In genomic region chr6:117906905-117907599, GRCh38 we compare ENCODE assay signal across 1 cellular context.
A peak's percentile ranks its signal among the peaks of the same experiment; 100 is the strongest.
TF ChIP-seq lines count a peak whose summit lies in the region.

Gene SLC35F1 (plus strand): TSS chr6:117907264.

TF ChIP-seq in H1, 55 proteins besides CTCF, POLR2A, EP300 and RAD21:
- TF ChIP-seq SP1 (IDR thresholded peaks at IDR 0.05; ENCODE audit: low read depth, low read length) (no peak), FOSL1 (IDR thresholded peaks at IDR 0.05; ENCODE audit: insufficient read depth, low read depth, low read length) (no peak), BRCA1 (IDR thresholded peaks at IDR 0.05; ENCODE audit: low read depth, low read length) (no peak), YY1 (IDR thresholded peaks at IDR 0.05; ENCODE audit: low read depth, low read length) (peak; percentile 8; the same call in 1 of the 2 replicates), ZNF274 (IDR thresholded peaks at IDR 0.05; ENCODE audit: borderline replicate concordance, extremely low read depth, low read length) (no peak), GTF2F1 (IDR thresholded peaks at IDR 0.05; ENCODE audit: borderline replicate concordance, low read depth, low read length) (no peak), CTBP2 (IDR thresholded peaks at IDR 0.05; ENCODE audit: borderline replicate concordance, insufficient read depth, insufficient read length, low read length) (peak; percentile 38), MAX (IDR thresholded peaks at IDR 0.05) (peak; percentile 56; the same call in 1 of the 2 replicates), USF2 (IDR thresholded peaks at IDR 0.05; ENCODE audit: low read length) (no peak), JUN (IDR thresholded peaks at IDR 0.05; ENCODE audit: low read depth, low read length) (no peak), SIX5 (IDR thresholded peaks at IDR 0.05; ENCODE audit: low read depth, low read length) (no peak), ATF2 (IDR thresholded peaks at IDR 0.05; ENCODE audit: low read length) (no peak), NANOG (IDR thresholded peaks at IDR 0.05; ENCODE audit: insufficient read depth, low read depth, low read length, poor library complexity, severe bottlenecking) (no peak), CBX8 (IDR thresholded peaks at IDR 0.05; ENCODE audit: borderline replicate concordance, low read depth, low read length) (no peak), SP4 (IDR thresholded peaks at IDR 0.05; ENCODE audit: low read length) (no peak), TEAD4 (IDR thresholded peaks at IDR 0.05; ENCODE audit: low read depth, low read length) (peak; percentile 68), CBX5 (IDR thresholded peaks at IDR 0.05; ENCODE audit: low read depth, low read length) (no peak), SIN3A (conservative IDR thresholded peaks at IDR 0.05 in 1 of 2, IDR thresholded peaks at IDR 0.05 in 1 of 2; ENCODE audit: low read depth in 1 of 2, low read length in 2 of 2) (peak; percentile 82 to 90; a peak in 3 of 4 replicates), E2F6 (IDR thresholded peaks at IDR 0.05) (no peak), TAF1 (IDR thresholded peaks at IDR 0.05; ENCODE audit: low read depth, low read length) (peak; percentile 31), ASH2L (IDR thresholded peaks at IDR 0.05; ENCODE audit: low read length) (no peak), KDM1A (IDR thresholded peaks at IDR 0.05; ENCODE audit: borderline replicate concordance, low read length) (no peak), NRF1 (IDR thresholded peaks at IDR 0.05; ENCODE audit: low read depth, low read length) (no peak), TAF7 (optimal IDR thresholded peaks at IDR 0.05; ENCODE audit: borderline replicate concordance, low read depth, low read length) (peak; percentile 29), BACH1 (IDR thresholded peaks at IDR 0.05; ENCODE audit: low read length) (peak; percentile 66; the same call in 1 of the 2 replicates), EGR1 (IDR thresholded peaks at IDR 0.05; ENCODE audit: borderline replicate concordance, low read depth, low read length) (no peak), POLR2AphosphoS5 (IDR thresholded peaks at IDR 0.05; ENCODE audit: low read depth, low read length) (no peak), GABPA (IDR thresholded peaks at IDR 0.05; ENCODE audit: borderline replicate concordance, insufficient read depth, low read length) (no peak), CREB1 (IDR thresholded peaks at IDR 0.05) (peak; percentile 54), HDAC2 (IDR thresholded peaks at IDR 0.05; ENCODE audit: borderline replicate concordance in 1 of 2, low read depth in 2 of 2, low read length in 2 of 2) (peak; percentile 67 to 96; a peak in 2 of 4 replicates), RNF2 (IDR thresholded peaks at IDR 0.05; ENCODE audit: borderline replicate concordance, low read depth, low read length, missing control alignments, poor library complexity, severe bottlenecking) (no peak), RBBP5 (IDR thresholded peaks at IDR 0.05; ENCODE audit: borderline replicate concordance, low read depth, low read length) (peak; percentile 64; the same call in 1 of the 2 replicates), CHD2 (IDR thresholded peaks at IDR 0.05; ENCODE audit: low read length) (no peak), KDM4A (IDR thresholded peaks at IDR 0.05; ENCODE audit: low read depth, low read length, severe bottlenecking) (peak; percentile 18), RXRA (IDR thresholded peaks at IDR 0.05; ENCODE audit: insufficient read depth, low read depth, low read length) (no peak), TCF12 (IDR thresholded peaks at IDR 0.05; ENCODE audit: low read depth, low read length) (0 out of 2 replicates have a peak, but pooled peaks have one; percentile 56), SP2 (IDR thresholded peaks at IDR 0.05; ENCODE audit: low read length) (no peak), PHF8 (conservative IDR thresholded peaks at IDR 0.05; ENCODE audit: low read depth, low read length) (peak; percentile 34; the same call in 1 of the 2 replicates), SAP30 (IDR thresholded peaks at IDR 0.05; ENCODE audit: insufficient read depth, insufficient replicate concordance, low read length) (no peak), EZH2 (IDR thresholded peaks at IDR 0.05; ENCODE audit: low read depth, low read length, severe bottlenecking) (no peak), TBP (IDR thresholded peaks at IDR 0.05; ENCODE audit: low read depth, low read length) (0 out of 2 replicates have a peak, but pooled peaks have one; percentile 44), BCL11A (IDR thresholded peaks at IDR 0.05; ENCODE audit: low read depth in 2 of 2, low read length in 2 of 2) (no peak), SRF (IDR thresholded peaks at IDR 0.05; ENCODE audit: low read depth, low read length) (no peak)
